ENCODE assay signal across 8 cellular contexts in the genomic region with DNA sequence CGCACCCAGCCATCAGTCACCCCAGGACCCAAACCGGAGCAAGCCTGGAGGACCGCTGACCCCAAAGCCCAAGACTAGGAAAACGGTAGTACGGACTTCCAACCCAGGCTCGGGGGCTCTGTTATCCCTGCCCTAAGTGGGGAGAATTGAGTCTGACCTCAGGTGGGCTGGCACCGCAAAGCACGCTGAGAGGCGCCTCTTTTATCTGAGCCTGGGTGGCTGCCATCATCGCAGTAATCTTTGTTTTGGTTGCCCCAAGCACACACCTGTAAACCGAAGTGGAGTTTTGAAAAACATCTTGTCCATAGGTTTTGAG. TPM values are rescaled to one million over a fixed set of nuclear protein-coding genes. Genes with fewer than 3 reads are reported as not detected.
DNase-seq lines count a peak whose midpoint lies in the region; ATAC-seq and TF ChIP-seq lines count a peak whose summit lies in the region.

No MANE protein-coding gene starts in this region.

- no peaks in the 10 kb centered on the region for H3K36me3 Mint-ChIP-seq in natural killer cell

- H3K27ac ChIP-seq in C4-2B, result peak overlapping the region; percentile 92; the same call in 1 of the 2 replicates
- no peak overlapping the region for H3K27ac ChIP-seq in HL-60 (replicated peaks)
- peak overlapping the region; percentile 96 to 98 for H3K27ac ChIP-seq in coronary artery

- H3K27ac Mint-ChIP-seq in natural killer cell, result no peak overlapping the region

- peaks cover 27 to 31% of the 10 kb centered on the region in 2 donors for H3K27me3 Mint-ChIP-seq in natural killer cell (ENCODE audit: low read depth in 2 of 2)

- H3K4me3 Mint-ChIP-seq in natural killer cell, result peak overlapping the region; percentile 76

- H3K27me3 ChIP-seq in HL-60 (ENCODE audit: insufficient read depth, poor library complexity, severe bottlenecking), result peaks cover 8% of the 10 kb centered on the region

- DNase-seq in HL-60 (ENCODE audit: low read depth in 1 of 2, low spot score in 1 of 2) (no peak), coronary artery (ENCODE audit: low spot score) (no peak), natural killer cell (no peak), NCI-H1436 treated with DMSO at 0.1 percent for 48 hours (lab: John Stamatoyannopoulos, UW) (no peak), DMS114 treated with DMSO at 0.1 percent for 48 hours (lab: John Stamatoyannopoulos, UW; ENCODE audit: unreplicated experiment) (no peak), NCI-H146 treated with DMSO at 0.1 percent for 48 hours (lab: John Stamatoyannopoulos, UW; ENCODE audit: unreplicated experiment) (no peak), NCI-H187 (lab: John Stamatoyannopoulos, UW) (no peak)

- no peaks in the 10 kb centered on the region for H3K9me3 Mint-ChIP-seq in natural killer cell

- intact Hi-C loops in natural killer cell (cut with micrococcal nuclease), result no loop called here

- ATAC-seq in natural killer cell, result no peak

- H3K4me1 Mint-ChIP-seq in natural killer cell, result peaks cover 0 to 17% of the 10 kb centered on the region in 2 donors

- TF ChIP-seq CTCF in C4-2B (conservative IDR thresholded peaks at IDR 0.05) (no peak), HL-60 (IDR thresholded peaks at IDR 0.05; ENCODE audit: insufficient read depth, low read length) (no peak), coronary artery (IDR thresholded peaks at IDR 0.05) (no peak), natural killer cell (IDR thresholded peaks at IDR 0.05) (no peak)

- H3K4me3 ChIP-seq in HL-60 (replicated peaks; ENCODE audit: insufficient read depth, low read length) (peak overlapping the region; percentile 92), coronary artery (peak overlapping the region; percentile 94)

RNA-seq across cellular contexts. Expression of gene SH3RF1, which starts 0.9 kb away (rescaled TPM):
- total RNA-seq in natural killer cell, result 1 to 10 TPM in 2 of 3 donors, under 1 TPM in 1; 0.54 to 2.4 (median 1.6) TPM
